8 cellular contexts compared by ENCODE assay signal in genomic region chr1:42925132-42925769, GRCh38. TPM values are rescaled to one million over a fixed set of nuclear protein-coding genes. Genes with fewer than 3 reads are reported as not detected.
DNase-seq lines count a peak whose midpoint lies in the region; FAIRE-seq and TF ChIP-seq lines count a peak whose summit lies in the region.

No MANE protein-coding gene starts in this region.

- peaks cover 33% of the 10 kb centered on the region for H3F3A ChIP-seq in DOHH2 (ENCODE audit: control insufficient read depth, insufficient read depth)
- H3F3A ChIP-seq in neural progenitor cell (ENCODE audit: low read depth) = peaks cover 82% of the 10 kb centered on the region

- H3K4me1 Mint-ChIP-seq in chondrocyte (ENCODE audit: low read depth) = peaks cover 42% of the 10 kb centered on the region
- H3K4me1 Mint-ChIP-seq in neural progenitor cell = peaks cover 55% of the 10 kb centered on the region

- H3K36me3 ChIP-seq in DOHH2 (ENCODE audit: control insufficient read depth, low read length) (peaks cover 54% of the 10 kb centered on the region), neural progenitor cell (peaks cover 8% of the 10 kb centered on the region)

- DNase-seq in MV-4-11 (lab: John Stamatoyannopoulos, UW) (peak; percentile 5), chondrocyte (ENCODE audit: low spot score) (no peak), neural progenitor cell (ENCODE audit: low spot score) (peak; percentile 65), LoVo (ENCODE audit: low spot score) (no peak), NCI-H2029 treated with DMSO at 0.1 percent for 48 hours (lab: John Stamatoyannopoulos, UW) (no peak), H54 (ENCODE audit: insufficient read length, low spot score) (no peak)
- DNase-seq in stimulated activated CD4-positive, alpha-beta T cell treated with anti-CD3 and anti-CD28 coated beads, Interleukin-1b, Interleukin-23, amount 100 ng/mL, for 48 hours = no peak

- TF ChIP-seq CTCF in DOHH2 (IDR thresholded peaks at IDR 0.05; ENCODE audit: low read depth, low read length, poor library complexity, severe bottlenecking) = no peak
- no peak for TF ChIP-seq CTCF in chondrocyte (IDR thresholded peaks at IDR 0.05)
- TF ChIP-seq CTCF in neural progenitor cell (IDR thresholded peaks at IDR 0.05) = peak; percentile 8

- FAIRE-seq in H54 (lab: Jason Lieb, UNC) = no peak

- H3K9me2 ChIP-seq in DOHH2 (replicated peaks; ENCODE audit: control insufficient read depth, low read length) = no peaks in the 10 kb centered on the region

- H3K36me3 Mint-ChIP-seq in chondrocyte (ENCODE audit: low read depth) = peaks cover 31% of the 10 kb centered on the region
- peaks cover 33% of the 10 kb centered on the region for H3K36me3 Mint-ChIP-seq in neural progenitor cell

- H3K9me3 Mint-ChIP-seq in chondrocyte (ENCODE audit: low read depth) (no peaks in the 10 kb centered on the region), neural progenitor cell (no peaks in the 10 kb centered on the region)

- TF ChIP-seq POLR2A in H54 (IDR thresholded peaks at IDR 0.05; ENCODE audit: low read depth, low read length) = no peak

- H3K9ac ChIP-seq in neural progenitor cell = no peak overlapping the region

- peaks cover 3% of the 10 kb centered on the region for H3K79me2 ChIP-seq in DOHH2 (ENCODE audit: control insufficient read depth, low read length)
- H3K79me2 ChIP-seq in neural progenitor cell (ENCODE audit: low read depth) = peaks cover 11% of the 10 kb centered on the region

- H3K4me3 Mint-ChIP-seq in chondrocyte (ENCODE audit: unreplicated experiment) (peak overlapping the region; percentile 88), neural progenitor cell (peak overlapping the region; percentile 85)

- peaks cover 4% of the 10 kb centered on the region; the same call in 1 of the 2 replicates for H4K20me1 ChIP-seq in DOHH2 (ENCODE audit: control insufficient read depth, insufficient read depth, low read depth, low read length)
- H4K20me1 ChIP-seq in neural progenitor cell (ENCODE audit: low read depth) = peaks cover 54% of the 10 kb centered on the region

- H2AFZ ChIP-seq in neural progenitor cell (replicated peaks) = no peak overlapping the region

- H3K4me1 ChIP-seq in DOHH2 (ENCODE audit: control insufficient read depth, low read length) = peaks cover 23% of the 10 kb centered on the region
- peaks cover 33% of the 10 kb centered on the region for H3K4me1 ChIP-seq in neural progenitor cell

- peak overlapping the region; percentile 83 for H3K4me3 ChIP-seq in DOHH2 (ENCODE audit: low read length)
- H3K4me3 ChIP-seq in neural progenitor cell = peak overlapping the region; percentile 43

- H3K9me3 ChIP-seq in DOHH2 (ENCODE audit: control insufficient read depth, insufficient read depth, low read length) (no peaks in the 10 kb centered on the region), neural progenitor cell (ENCODE audit: low read depth) (no peaks in the 10 kb centered on the region)

- H3K27ac ChIP-seq in DOHH2 (ENCODE audit: low read depth, low read length) (peak overlapping the region; percentile 71), neural progenitor cell (peak overlapping the region; percentile 48)

- H3K27me3 ChIP-seq in DOHH2 (ENCODE audit: control insufficient read depth, low read length) (no peaks in the 10 kb centered on the region), neural progenitor cell (no peaks in the 10 kb centered on the region)

- H3K27ac Mint-ChIP-seq in chondrocyte (ENCODE audit: unreplicated experiment) = peak overlapping the region; percentile 76
- peak overlapping the region; percentile 78 for H3K27ac Mint-ChIP-seq in neural progenitor cell

- H3K4me2 ChIP-seq in DOHH2 (ENCODE audit: low read length) (peak overlapping the region; percentile 68), neural progenitor cell (peak overlapping the region; percentile 80)

- no peaks in the 10 kb centered on the region for H3K27me3 Mint-ChIP-seq in chondrocyte (ENCODE audit: low read depth)
- peaks cover 15% of the 10 kb centered on the region for H3K27me3 Mint-ChIP-seq in neural progenitor cell (ENCODE audit: insufficient read depth, low read depth)

RNA-seq across cellular contexts. Expression of gene SLC2A1, which starts 33.4 kb away (rescaled TPM):
- total RNA-seq in chondrocyte = 141 to 192 TPM (median 190 TPM) in 3 replicates
- 303 and 720 TPM in 2 replicates for total RNA-seq in neural progenitor cell (ENCODE audit: low replicate concordance)

Comparison
In these comparisons a context has a peak if more than half of its experiments do, and no peak if none do; other contexts are left out.
1. DNase-seq: peak in MV-4-11 (single experiment) and neural progenitor cell (single experiment); none in chondrocyte (single experiment), stimulated activated CD4-positive, alpha-beta T cell treated with anti-CD3 and anti-CD28 coated beads, Interleukin-1b, Interleukin-23, amount 100 ng/mL, for 48 hours (single experiment), LoVo (single experiment), NCI-H2029 treated with DMSO at 0.1 percent for 48 hours (single experiment) and H54 (single experiment).